In genomic region chr18:21894619-21895367, GRCh38 we compare ENCODE assay signal across 26 cellular contexts.
DNase-seq lines count a peak whose midpoint lies in the region; ATAC-seq, FAIRE-seq and TF ChIP-seq lines count a peak whose summit lies in the region.
"Had no signal": no experiment of that assay in that cellular context is flagged by ENCODE, and none has a peak within 500 bp of the region (broad histone marks: within the 10 kb centered on the region; RNA-seq: fewer than 3 reads in every experiment).

No MANE protein-coding gene starts in this region.

- no peak for FAIRE-seq in bronchial epithelial cell (lab: Jason Lieb, UNC)
- FAIRE-seq: GM12892, H1 had no signal

- in situ Hi-C loops in IMR-90 (cut with MboI; ENCODE audit: low sequenced_read_pairs) = no loop called here

- H2AK5ac ChIP-seq in IMR-90 (ENCODE audit: low read depth, low read length) = no peak overlapping the region

- no peak overlapping the region for H4K5ac ChIP-seq in IMR-90 (ENCODE audit: low read depth, low read length)

- H3K18ac ChIP-seq in IMR-90 (ENCODE audit: low read depth, low read length) = no peak overlapping the region

- no peak overlapping the region for H3K14ac ChIP-seq in IMR-90 (replicated peaks; ENCODE audit: low read depth, low read length)

- H2AFZ ChIP-seq in IMR-90 (replicated peaks; ENCODE audit: low read length, poor library complexity) = no peak overlapping the region
- H2AFZ ChIP-seq: neural progenitor cell, PC-9 had no signal

- H2AK9ac ChIP-seq in IMR-90 (replicated peaks; ENCODE audit: low read depth, low read length, poor library complexity) = no peak overlapping the region

- no peaks in the 10 kb centered on the region for H3K9me3 ChIP-seq in IMR-90 (ENCODE audit: control insufficient read depth, insufficient read depth, low read length)
- H3K9me3 ChIP-seq in heart left ventricle = peaks cover 0 to 6% (median 0%) of the 10 kb centered on the region in 12 donors
- H3K9me3 ChIP-seq in aorta (ENCODE audit: control insufficient read depth, low read length) = no peaks in the 10 kb centered on the region
- H3K9me3 ChIP-seq: upper lobe of left lung had no signal

- H3K9ac ChIP-seq in IMR-90 (ENCODE audit: low read depth, low read length) = no peak overlapping the region
- H3K9ac ChIP-seq: neural progenitor cell had no signal

- H3K36me3 ChIP-seq in IMR-90 (ENCODE audit: control insufficient read depth, insufficient read depth, low read length) (no peaks in the 10 kb centered on the region), bronchial epithelial cell (ENCODE audit: control insufficient read depth, insufficient read depth, low read length) (no peaks in the 10 kb centered on the region), heart left ventricle (no peaks in the 10 kb centered on the region), aorta (ENCODE audit: control insufficient read depth in 1 of 2, insufficient read depth in 2 of 2, low read length in 1 of 2) (no peaks in the 10 kb centered on the region)
- H3K36me3 ChIP-seq: brain microvascular endothelial cell, neural progenitor cell, spleen, upper lobe of left lung had no signal

- no peak overlapping the region for H3K23ac ChIP-seq in IMR-90 (ENCODE audit: low read depth, low read length)

- no peaks in the 10 kb centered on the region for H4K20me1 ChIP-seq in IMR-90 (ENCODE audit: insufficient read depth, low read length)

- no peak overlapping the region for H4K91ac ChIP-seq in IMR-90 (ENCODE audit: insufficient read depth, low read depth, low read length)

- no peak overlapping the region for H2BK20ac ChIP-seq in IMR-90 (ENCODE audit: low read depth, low read length)

- no peak overlapping the region for H3K4me3 ChIP-seq in IMR-90 (ENCODE audit: insufficient read depth, low read depth, low read length)
- H3K4me3 ChIP-seq in bronchial epithelial cell (ENCODE audit: low read depth, low read length) = no peak overlapping the region
- no peak overlapping the region for H3K4me3 ChIP-seq in skeletal muscle cell (ENCODE audit: low read depth, low read length)
- H3K4me3 ChIP-seq in heart left ventricle = no peak overlapping the region
- H3K4me3 ChIP-seq in aorta (ENCODE audit: low read length in 2 of 2) = no peak overlapping the region
- H3K4me3 ChIP-seq: coronary artery, neural progenitor cell, PC-9, spleen, upper lobe of left lung had no signal

- H3K4me1 ChIP-seq in IMR-90 (ENCODE audit: control insufficient read depth, insufficient read depth, low read length) (no peaks in the 10 kb centered on the region), heart left ventricle (peaks cover 0 to 7% (median 0%) of the 10 kb centered on the region in 12 donors), aorta (ENCODE audit: control insufficient read depth in 1 of 2, insufficient read depth in 2 of 2, low read length in 2 of 2) (no peaks in the 10 kb centered on the region)
- H3K4me1 ChIP-seq: neural progenitor cell had no signal

- no peak overlapping the region for H3K4ac ChIP-seq in IMR-90 (ENCODE audit: low read depth, low read length)

- H2BK5ac ChIP-seq in IMR-90 (ENCODE audit: low read depth, low read length, poor library complexity, severe bottlenecking) = no peak overlapping the region

- no peaks in the 10 kb centered on the region for H3K9me1 ChIP-seq in IMR-90 (ENCODE audit: insufficient read depth, low read length)

- H3K27me3 ChIP-seq in IMR-90 (ENCODE audit: control insufficient read depth, insufficient read depth, low read length) (no peaks in the 10 kb centered on the region; the same call in 1 of the 2 replicates), bronchial epithelial cell (ENCODE audit: control insufficient read depth, insufficient read depth, low read length) (no peaks in the 10 kb centered on the region), heart left ventricle (no peaks in the 10 kb centered on the region), aorta (ENCODE audit: control insufficient read depth in 1 of 2, insufficient read depth in 2 of 2, low read length in 1 of 2) (no peaks in the 10 kb centered on the region)
- H3K27me3 ChIP-seq: brain microvascular endothelial cell, neural progenitor cell, upper lobe of left lung had no signal

- WGBS in IMR-90 (ENCODE audit: extremely low coverage in 2 of 2, insufficient read length in 1 of 2), 2 experiments = no CpG with 5 or more reads among the region's 5 CpGs
- WGBS in heart left ventricle, 4 donors = 68 to 82% (median 75%) methylated on average over 5 of the region's 5 CpGs
- WGBS in aorta, 2 donors = 59% methylated on average over 5 of the region's 5 CpGs

- H3K4me2 ChIP-seq in IMR-90 (ENCODE audit: low read depth, low read length) = no peak overlapping the region
- H3K4me2 ChIP-seq: neural progenitor cell, PC-9 had no signal

- no peak for TF ChIP-seq CTCF in IMR-90 (conservative IDR thresholded peaks at IDR 0.05; ENCODE audit: low read depth, low read length)
- TF ChIP-seq CTCF in bronchial epithelial cell (IDR thresholded peaks at IDR 0.05; ENCODE audit: insufficient read depth, low read length, severe bottlenecking) = no peak
- TF ChIP-seq CTCF in heart left ventricle (IDR thresholded peaks at IDR 0.05) = no peak

- H3K27ac ChIP-seq in IMR-90 (ENCODE audit: insufficient read depth, low read length) = no peak overlapping the region
- H3K27ac ChIP-seq in heart left ventricle = no peak overlapping the region
- H3K27ac ChIP-seq in aorta (ENCODE audit: low read depth in 1 of 2, low read length in 2 of 2) = no peak overlapping the region
- H3K27ac ChIP-seq: brain microvascular endothelial cell, coronary artery, neural progenitor cell, PC-9, spleen, upper lobe of left lung had no signal

- BruUV-seq in IMR-90 (replicated peaks; lab: Mats Ljungman, UMichigan) = no TSS peak

- POLR2A ChIA-PET in IMR-90 (lab: Charles Lee; ENCODE audit: unreplicated experiment) = interaction anchor here (0.6 kb wide), 1 partner anchor 26 kb away, joined by 3 read pairs; no protein-coding TSS in a partner anchor

- CTCF ChIA-PET in IMR-90 (lab: Yijun Ruan, JAX) = interaction anchor here (0.6 kb wide), 1 partner anchor 690 kb away, joined by 3 read pairs; no protein-coding TSS in a partner anchor

- TF ChIP-seq POLR2A in IMR-90 (IDR thresholded peaks at IDR 0.05; ENCODE audit: low read depth, low read length) (no peak), heart left ventricle (IDR thresholded peaks at IDR 0.05) (no peak)

- TF ChIP-seq RAD21 in IMR-90 (IDR thresholded peaks at IDR 0.05; ENCODE audit: low read length) = no peak

- no peak overlapping the region for H4K8ac ChIP-seq in IMR-90 (ENCODE audit: low read depth in 2 of 2, low read length in 2 of 2)

- dilution Hi-C loops in IMR-90 (cut with HindIII; ENCODE audit: low sequenced_read_pairs, unreplicated experiment) = no loop called here

- no peaks in the 10 kb centered on the region for H3K79me1 ChIP-seq in IMR-90 (ENCODE audit: low read depth in 1 of 2, low read length in 2 of 2)

- H2BK120ac ChIP-seq in IMR-90 (ENCODE audit: low read depth, low read length) = no peak overlapping the region

- intact Hi-C loops in IMR-90 (cut with micrococcal nuclease) (loop anchor here (5.0 kb wide), 2 partner anchors 668 to 903 kb away; no protein-coding TSS in a partner anchor), heart left ventricle (cut with DNase I) (loop anchor here in 3 of 10 donors (5.0 to 10.0 kb wide), 3 partner anchors 673 to 810 kb away; no protein-coding TSS in a partner anchor), aorta (cut with DNase I) (loop anchor here in 1 of 2 donors (10.0 kb wide), 1 partner anchor 670 kb away; no protein-coding TSS in a partner anchor)

- H3K56ac ChIP-seq in IMR-90 (ENCODE audit: extremely low read depth, insufficient read depth, low read length) = no peak overlapping the region

- ATAC-seq in IMR-90 (ENCODE audit: low read depth) = 0 out of 2 replicates have a peak, but pooled peaks have one; percentile 29
- no peak for ATAC-seq in heart left ventricle
- ATAC-seq in aorta (ENCODE audit: low FRiP score) = no peak
- ATAC-seq: stimulated activated naive CD8-positive, alpha-beta T cell treated with anti-CD3 and anti-CD28 coated beads, Interleukin-15, amount 100 ng/mL, for 72 hours had no signal

- DNase-seq in IMR-90 = peak; percentile 51
- DNase-seq in bronchial epithelial cell (ENCODE audit: low read depth) = peak; percentile 43
- peak; percentile 76 for DNase-seq in iris pigment epithelial cell (ENCODE audit: low read depth)
- DNase-seq in skeletal muscle cell (ENCODE audit: low read depth) = peak; percentile 5
- no peak for DNase-seq in heart left ventricle
- DNase-seq in HCEC 1CT = no peak
- no peak for DNase-seq in aorta
- DNase-seq: activated CD4-positive, alpha-beta T cell treated with anti-CD3 and anti-CD28 coated beads for 48 hours; activated naive CD8-positive, alpha-beta T cell treated with anti-CD3 and anti-CD28 coated beads for 36 hours; AML-193; brain microvascular endothelial cell; Kasumi-1; left cardiac atrium; NCI-H1417; NCI-H2171; NCI-H774; PC-9; SHP77 treated with DMSO at 0.1 percent for 48 hours; spleen; stimulated activated CD4-positive, alpha-beta T cell treated with anti-CD3 and anti-CD28 coated beads, Interleukin-4, amount 100 ng/mL, for 4 hours; stimulated activated naive CD8-positive, alpha-beta T cell treated with anti-CD3 and anti-CD28 coated beads, Interleukin-15, amount 100 ng/mL, for 72 hours had no signal

- no peak overlapping the region for H2BK15ac ChIP-seq in IMR-90 (ENCODE audit: low read depth, low read length)

TF ChIP-seq in IMR-90, 13 proteins besides CTCF, POLR2A, EP300 and RAD21:
- TF ChIP-seq CEBPB (IDR thresholded peaks at IDR 0.05; ENCODE audit: low read depth, low read length) (peak; percentile 89), CHD1 (IDR thresholded peaks at IDR 0.05; ENCODE audit: low read depth, low read length) (no peak), BHLHE40 (IDR thresholded peaks at IDR 0.05; ENCODE audit: low read depth, low read length) (no peak), RCOR1 (IDR thresholded peaks at IDR 0.05; ENCODE audit: insufficient replicate concordance, low read length) (no peak), MAFK (IDR thresholded peaks at IDR 0.05; ENCODE audit: low read depth, low read length) (no peak), USF2 (IDR thresholded peaks at IDR 0.05; ENCODE audit: low read depth, low read length) (no peak)

Comparison
In these comparisons a context has a peak if more than half of its experiments do, and no peak if none do; other contexts are left out.
1. DNase-seq: peak in IMR-90 (single experiment), bronchial epithelial cell (single experiment), iris pigment epithelial cell (single experiment) and skeletal muscle cell (single experiment); none in heart left ventricle (0 of 5), HCEC 1CT (single experiment) and aorta (0 of 2).